Comparison of ENCODE assay signal across 8 cellular contexts in genomic region chr7:74544706-74545469, GRCh38.
DNase-seq lines count a peak whose midpoint lies in the region; ATAC-seq and TF ChIP-seq lines count a peak whose summit lies in the region.

No MANE protein-coding gene starts in this region.

- H3K79me2 ChIP-seq in GM23338 (replicated peaks; ENCODE audit: insufficient read depth) = no peaks in the 10 kb centered on the region
- H3K79me2 ChIP-seq in OCI-LY3 (ENCODE audit: low read length) = no peaks in the 10 kb centered on the region

- H4K20me1 ChIP-seq in GM23338 (replicated peaks; ENCODE audit: insufficient read depth) (no peaks in the 10 kb centered on the region), OCI-LY3 (ENCODE audit: insufficient read depth, low read length) (no peaks in the 10 kb centered on the region)

- DNase-seq in BE2C = peak; percentile 48
- DNase-seq in GM23338 (ENCODE audit: low spot score) = peak; percentile 87
- DNase-seq in cardiac fibroblast (ENCODE audit: low read depth in 2 of 2) = peak; percentile 65 to 72
- peak in 2 of 3 donors; percentile 68 to 76 for DNase-seq in mucosa of descending colon
- DNase-seq in NCI-H1436 (lab: John Stamatoyannopoulos, UW) = no peak
- no peak for DNase-seq in middle frontal gyrus (ENCODE audit: extremely low spot score, low spot score)

- peak overlapping the region; percentile 72 for H3K27ac ChIP-seq in GM23338 (ENCODE audit: low read depth)
- no peak overlapping the region for H3K27ac ChIP-seq in OCI-LY3 (ENCODE audit: low read length)

- H3K4me1 ChIP-seq in BE2C (no peaks in the 10 kb centered on the region), GM23338 (ENCODE audit: insufficient read depth) (no peaks in the 10 kb centered on the region), OCI-LY3 (ENCODE audit: low read length) (no peaks in the 10 kb centered on the region), mucosa of descending colon (ENCODE audit: low read depth) (peaks cover 8% of the 10 kb centered on the region)

- no peak overlapping the region for H3K4me2 ChIP-seq in GM23338
- H3K4me2 ChIP-seq in OCI-LY3 (ENCODE audit: low read length) = no peak overlapping the region

- peaks cover 54% of the 10 kb centered on the region for H3K36me3 Mint-ChIP-seq in GM23338 (ENCODE audit: low read depth)

- H3K9me3 ChIP-seq in BE2C = no peaks in the 10 kb centered on the region
- no peaks in the 10 kb centered on the region for H3K9me3 ChIP-seq in OCI-LY3 (ENCODE audit: insufficient read depth, low read length)
- no peaks in the 10 kb centered on the region for H3K9me3 ChIP-seq in mucosa of descending colon

- H3K27me3 Mint-ChIP-seq in GM23338 (ENCODE audit: insufficient read depth, low read depth, poor library complexity) = peaks cover 8% of the 10 kb centered on the region

- H3K4me3 ChIP-seq in BE2C (ENCODE audit: low read depth, low read length) (no peak overlapping the region), GM23338 (no peak overlapping the region), OCI-LY3 (ENCODE audit: low read length) (no peak overlapping the region), cardiac fibroblast (replicated peaks in 1 of 2; ENCODE audit: low read depth in 2 of 2, low read length in 2 of 2) (no peak overlapping the region), mucosa of descending colon (no peak overlapping the region)

- no peaks in the 10 kb centered on the region for H3K9me2 ChIP-seq in GM23338 (ENCODE audit: insufficient read depth)

- H3K9ac ChIP-seq in OCI-LY3 (ENCODE audit: low read length) = no peak overlapping the region

- no peaks in the 10 kb centered on the region for H3F3A ChIP-seq in GM23338 (replicated peaks; ENCODE audit: low read depth)

- peak; percentile 74 for TF ChIP-seq CTCF in BE2C (IDR thresholded peaks at IDR 0.05; ENCODE audit: low read depth, low read length)
- peak; percentile 78 to 86 for TF ChIP-seq CTCF in GM23338 (conservative IDR thresholded peaks at IDR 0.05; ENCODE audit: low read depth in 2 of 2)
- TF ChIP-seq CTCF in OCI-LY3 (IDR thresholded peaks at IDR 0.05; ENCODE audit: low read depth, low read length) = peak; percentile 49
- TF ChIP-seq CTCF in cardiac fibroblast (IDR thresholded peaks at IDR 0.05; ENCODE audit: low read depth, low read length) = peak; percentile 57
- peak; percentile 54 for TF ChIP-seq CTCF in mucosa of descending colon (IDR thresholded peaks at IDR 0.05)

- intact Hi-C loops in mucosa of descending colon (cut with DNase I, micrococcal nuclease) = loop anchor here in 1 of 2 donors (10.0 kb wide), 1 partner anchor 90 kb away; the partner anchor contains the start of gene GTF2IRD1

- no peaks in the 10 kb centered on the region for H3K27me3 ChIP-seq in BE2C
- H3K27me3 ChIP-seq in GM23338 (ENCODE audit: insufficient read depth) = no peaks in the 10 kb centered on the region
- no peaks in the 10 kb centered on the region for H3K27me3 ChIP-seq in OCI-LY3 (ENCODE audit: low read depth, low read length)

- H3K4me3 Mint-ChIP-seq in GM23338 = no peak overlapping the region

- H3K36me3 ChIP-seq in BE2C = peaks cover 10% of the 10 kb centered on the region
- H3K36me3 ChIP-seq in GM23338 (ENCODE audit: insufficient read depth) = peaks cover 4% of the 10 kb centered on the region; the same call in 1 of the 2 replicates
- H3K36me3 ChIP-seq in OCI-LY3 (replicated peaks; ENCODE audit: low read depth, low read length) = no peaks in the 10 kb centered on the region
- H3K36me3 ChIP-seq in mucosa of descending colon (ENCODE audit: low read depth) = no peaks in the 10 kb centered on the region

- H3K4me1 Mint-ChIP-seq in GM23338 = no peaks in the 10 kb centered on the region

- no peak overlapping the region for H3K27ac Mint-ChIP-seq in GM23338

- no peak overlapping the region for H2AFZ ChIP-seq in GM23338
- no peak overlapping the region for H2AFZ ChIP-seq in OCI-LY3 (ENCODE audit: low read depth, low read length)

- peaks cover 2% of the 10 kb centered on the region; the same call in 2 of the 3 replicates for H3K9me3 Mint-ChIP-seq in GM23338

- ATAC-seq in GM23338 = peak; percentile 96
- ATAC-seq in mucosa of descending colon = peak; percentile 91
- ATAC-seq in HG03039 (IDR thresholded peaks at IDR 0.05; ENCODE audit: unreplicated experiment) = no peak

TF ChIP-seq in GM23338, 12 proteins besides CTCF, POLR2A, EP300 and RAD21 (continues in another document):
- no peak for TF ChIP-seq JUNB (IDR thresholded peaks at IDR 0.05; ENCODE audit: unreplicated experiment)
- no peak for TF ChIP-seq POLR2AphosphoS5 (IDR thresholded peaks at IDR 0.05; ENCODE audit: low read depth)
- TF ChIP-seq ZNF462 (CRISPR knock-in tag; IDR thresholded peaks at IDR 0.05) = no peak
- TF ChIP-seq NANOG (IDR thresholded peaks at IDR 0.05; ENCODE audit: borderline replicate concordance) = no peak
- TF ChIP-seq EZH2phosphoT487 (IDR thresholded peaks at IDR 0.05; ENCODE audit: unreplicated experiment) = no peak
- no peak for TF ChIP-seq EZH2 (IDR thresholded peaks at IDR 0.05; ENCODE audit: low read depth, unreplicated experiment)

Comparison
In these comparisons a context has a peak if more than half of its experiments do, and no peak if none do; other contexts are left out.
1. DNase-seq: peak in BE2C (single experiment), GM23338 (single experiment), cardiac fibroblast (2 of 2) and mucosa of descending colon (2 of 3); none in NCI-H1436 (single experiment) and middle frontal gyrus (single experiment).
2. Peak in every context shown above with its lines, with median percentiles within 50 percentile points of each other: CTCF ChIP-seq.